In the genomic region with DNA sequence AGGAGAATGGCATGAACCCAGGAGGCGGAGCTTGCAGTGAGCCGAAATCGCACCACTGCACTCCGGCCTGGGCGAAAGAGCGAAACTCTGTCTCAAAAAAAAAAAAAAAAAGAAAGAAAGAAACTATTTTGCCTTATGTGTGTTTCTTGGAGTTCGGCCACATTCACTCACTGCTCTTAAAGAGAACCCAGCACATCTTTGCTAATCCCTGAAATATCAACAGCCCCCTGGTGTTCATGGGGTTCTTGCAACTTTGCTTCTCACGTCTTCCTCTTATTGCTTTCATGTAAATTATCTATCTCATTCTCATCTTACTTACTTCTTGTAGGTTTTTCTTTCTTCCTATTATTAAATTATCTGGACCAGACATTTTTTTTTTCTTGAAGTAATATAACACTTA, we compare ENCODE assay signal across 26 cellular contexts.
"Had no signal": no experiment of that assay in that cellular context is flagged by ENCODE, and none has a peak within 500 bp of the region (broad histone marks: within the 10 kb centered on the region; RNA-seq: fewer than 3 reads in every experiment).

No MANE protein-coding gene starts in this region.

- H3K4me1 ChIP-seq: ascending aorta had no signal

- H3K9me3 Mint-ChIP-seq: activated CD4-positive, alpha-beta memory T cell treated with anti-CD3 and anti-CD28 coated beads for 36 hours; activated CD4-positive, alpha-beta T cell treated with anti-CD3 and anti-CD28 coated beads, Interleukin-2, amount 10 ng/mL, durations not matched to agents 24 days and 14 days; activated naive CD4-positive, alpha-beta T cell treated with anti-CD3 and anti-CD28 coated beads, Interleukin-2, amount 10 ng/mL, durations not matched to agents 7 days and 5 days; activated naive CD4-positive, alpha-beta T cell treated with anti-CD3 and anti-CD28 coated beads, Interleukin-2, amount 50 U/mL, for 72 hours; activated naive CD8-positive, alpha-beta T cell treated with anti-CD3 and anti-CD28 coated beads, Interleukin-2, amount 10 ng/mL, durations not matched to agents 7 days and 5 days; activated T-helper 1 cell treated with anti-CD3 and anti-CD28 coated beads, Interleukin-12 subunit alpha, Interleukin-12 subunit beta, Interleukin-2, Interleukin-4 antibody, amounts not matched to agents 30 ng/mL and 10 ng/mL and 1 ng/mL, durations not matched to agents 14 hours and 24 hours and 36 hours; activated T-helper 2 cell treated with anti-CD3 and anti-CD28 coated beads, Interferon-gamma antibody, Interleukin-2, Interleukin-4, amounts not matched to agents 10 μg/mL and 5 μg/mL and 100 μg/mL, durations not matched to agents 14 hours and 24 hours and 36 hours had no signal

- H3K9me3 ChIP-seq: ascending aorta had no signal

- H3K36me3 ChIP-seq: ascending aorta, brain microvascular endothelial cell had no signal

- ATAC-seq: activated CD4-positive, alpha-beta T cell treated with anti-CD3 and anti-CD28 coated beads for 36 hours; activated CD8-positive, alpha-beta memory T cell treated with anti-CD3 and anti-CD28 coated beads, Interleukin-2, amount 10 ng/mL, durations not matched to agents 7 days and 5 days; activated CD8-positive, alpha-beta T cell treated with anti-CD3 and anti-CD28 coated beads, Interleukin-2, amount 10 ng/mL, durations not matched to agents 7 days and 5 days; activated naive CD4-positive, alpha-beta T cell treated with anti-CD3 and anti-CD28 coated beads, Interleukin-2, amount 50 U/mL, for 72 hours; esophagus mucosa had no signal

- H3K27me3 ChIP-seq: ascending aorta, brain microvascular endothelial cell had no signal

- H3K4me1 Mint-ChIP-seq: activated CD4-positive, alpha-beta T cell treated with anti-CD3 and anti-CD28 coated beads for 36 hours; activated CD4-positive, alpha-beta T cell treated with anti-CD3 and anti-CD28 coated beads, Interleukin-2, amount 10 ng/mL, durations not matched to agents 24 days and 14 days; activated CD8-positive, alpha-beta memory T cell treated with anti-CD3 and anti-CD28 coated beads, Interleukin-2, amount 10 ng/mL, durations not matched to agents 7 days and 5 days; activated naive CD4-positive, alpha-beta T cell treated with anti-CD3 and anti-CD28 coated beads, Interleukin-2, amount 10 ng/mL, durations not matched to agents 7 days and 5 days; activated naive CD8-positive, alpha-beta T cell treated with anti-CD3 and anti-CD28 coated beads, Interleukin-2, amount 10 ng/mL, durations not matched to agents 7 days and 5 days; central memory CD8-positive, alpha-beta T cell had no signal

- DNase-seq: activated CD4-positive, alpha-beta memory T cell treated with anti-CD3 and anti-CD28 coated beads for 36 hours; activated CD4-positive, alpha-beta T cell treated with anti-CD3 and anti-CD28 coated beads for 36 hours; activated CD4-positive, alpha-beta T cell treated with anti-CD3 and anti-CD28 coated beads, Interleukin-2, amount 10 ng/mL, durations not matched to agents 24 days and 14 days; activated CD4-positive, CD25-positive, alpha-beta regulatory T cell; activated CD4-positive, CD25-positive, alpha-beta regulatory T cell treated with anti-CD3 and anti-CD28 coated beads, Interleukin-2, amount 50 U/mL, for 72 hours; activated CD8-positive, alpha-beta memory T cell treated with anti-CD3 and anti-CD28 coated beads, Interleukin-2, amount 10 ng/mL, durations not matched to agents 7 days and 5 days; activated CD8-positive, alpha-beta memory T cell treated with anti-CD3 and anti-CD28 coated beads, Interleukin-2, amount 50 U/mL, for 4 hours; activated CD8-positive, alpha-beta T cell treated with anti-CD3 and anti-CD28 coated beads, Interleukin-2, amount 10 ng/mL, durations not matched to agents 7 days and 5 days; activated effector memory CD4-positive, alpha-beta T cell treated with anti-CD3 and anti-CD28 coated beads, Interleukin-2, amount 50 U/mL, for 16 hours; activated naive CD4-positive, alpha-beta T cell treated with anti-CD3 and anti-CD28 coated beads, Interleukin-2, amount 10 ng/mL, durations not matched to agents 7 days and 5 days; activated naive CD8-positive, alpha-beta T cell treated with anti-CD3 and anti-CD28 coated beads, Interleukin-2, amount 10 ng/mL, durations not matched to agents 7 days and 5 days; activated T-cell treated with anti-CD3 and anti-CD28 coated beads, Interleukin-2, amount 50 U/mL, for 1 hour; activated T-cell treated with anti-CD3 and anti-CD28 coated beads, Interleukin-2, amount 50 U/mL, for 48 hours; brain microvascular endothelial cell; cortex of kidney; dermis blood vessel endothelial cell; effector CD8-positive, alpha-beta T cell; foreskin fibroblast; head of caudate nucleus; T-helper 2 cell had no signal

- H3K27ac ChIP-seq: ascending aorta, brain microvascular endothelial cell had no signal

- H3K27ac Mint-ChIP-seq: activated CD4-positive, alpha-beta memory T cell treated with anti-CD3 and anti-CD28 coated beads for 36 hours; activated CD4-positive, alpha-beta T cell treated with anti-CD3 and anti-CD28 coated beads for 36 hours; activated CD4-positive, alpha-beta T cell treated with anti-CD3 and anti-CD28 coated beads, Interleukin-2, amount 10 ng/mL, durations not matched to agents 24 days and 14 days; activated CD8-positive, alpha-beta memory T cell treated with anti-CD3 and anti-CD28 coated beads, Interleukin-2, amount 10 ng/mL, durations not matched to agents 7 days and 5 days; activated CD8-positive, alpha-beta T cell treated with anti-CD3 and anti-CD28 coated beads, Interleukin-2, amount 10 ng/mL, durations not matched to agents 7 days and 5 days; activated naive CD4-positive, alpha-beta T cell treated with anti-CD3 and anti-CD28 coated beads, Interleukin-2, amount 10 ng/mL, durations not matched to agents 7 days and 5 days; activated naive CD4-positive, alpha-beta T cell treated with anti-CD3 and anti-CD28 coated beads, Interleukin-2, amount 50 U/mL, for 72 hours; activated naive CD8-positive, alpha-beta T cell treated with anti-CD3 and anti-CD28 coated beads, Interleukin-2, amount 10 ng/mL, durations not matched to agents 7 days and 5 days; activated T-helper 1 cell treated with anti-CD3 and anti-CD28 coated beads, Interleukin-12 subunit alpha, Interleukin-12 subunit beta, Interleukin-2, Interleukin-4 antibody, amounts not matched to agents 30 ng/mL and 10 ng/mL and 1 ng/mL, durations not matched to agents 14 hours and 24 hours and 36 hours; activated T-helper 2 cell treated with anti-CD3 and anti-CD28 coated beads, Interferon-gamma antibody, Interleukin-2, Interleukin-4, amounts not matched to agents 10 μg/mL and 5 μg/mL and 100 μg/mL, durations not matched to agents 14 hours and 24 hours and 36 hours had no signal

- H3K4me3 Mint-ChIP-seq: activated CD4-positive, alpha-beta memory T cell treated with anti-CD3 and anti-CD28 coated beads for 36 hours; activated CD4-positive, alpha-beta T cell treated with anti-CD3 and anti-CD28 coated beads for 36 hours; activated CD4-positive, alpha-beta T cell treated with anti-CD3 and anti-CD28 coated beads, Interleukin-2, amount 10 ng/mL, durations not matched to agents 24 days and 14 days; activated CD8-positive, alpha-beta memory T cell treated with anti-CD3 and anti-CD28 coated beads, Interleukin-2, amount 10 ng/mL, durations not matched to agents 7 days and 5 days; activated CD8-positive, alpha-beta T cell treated with anti-CD3 and anti-CD28 coated beads, Interleukin-2, amount 10 ng/mL, durations not matched to agents 7 days and 5 days; activated naive CD4-positive, alpha-beta T cell treated with anti-CD3 and anti-CD28 coated beads, Interleukin-2, amount 10 ng/mL, durations not matched to agents 7 days and 5 days; activated naive CD8-positive, alpha-beta T cell treated with anti-CD3 and anti-CD28 coated beads, Interleukin-2, amount 10 ng/mL, durations not matched to agents 7 days and 5 days; activated T-helper 1 cell treated with anti-CD3 and anti-CD28 coated beads, Interleukin-12 subunit alpha, Interleukin-12 subunit beta, Interleukin-2, Interleukin-4 antibody, amounts not matched to agents 30 ng/mL and 10 ng/mL and 1 ng/mL, durations not matched to agents 14 hours and 24 hours and 36 hours; central memory CD8-positive, alpha-beta T cell had no signal

- H3K36me3 Mint-ChIP-seq: activated CD4-positive, alpha-beta memory T cell treated with anti-CD3 and anti-CD28 coated beads for 36 hours; activated CD8-positive, alpha-beta memory T cell treated with anti-CD3 and anti-CD28 coated beads, Interleukin-2, amount 10 ng/mL, durations not matched to agents 7 days and 5 days; activated naive CD4-positive, alpha-beta T cell treated with anti-CD3 and anti-CD28 coated beads, Interleukin-2, amount 10 ng/mL, durations not matched to agents 7 days and 5 days; activated naive CD4-positive, alpha-beta T cell treated with anti-CD3 and anti-CD28 coated beads, Interleukin-2, amount 50 U/mL, for 72 hours; activated naive CD8-positive, alpha-beta T cell treated with anti-CD3 and anti-CD28 coated beads, Interleukin-2, amount 10 ng/mL, durations not matched to agents 7 days and 5 days had no signal

- H3K4me3 ChIP-seq: ascending aorta had no signal

- H3K27me3 Mint-ChIP-seq: activated CD4-positive, alpha-beta memory T cell treated with anti-CD3 and anti-CD28 coated beads for 36 hours; activated CD4-positive, alpha-beta T cell treated with anti-CD3 and anti-CD28 coated beads, Interleukin-2, amount 10 ng/mL, durations not matched to agents 24 days and 14 days; activated CD8-positive, alpha-beta memory T cell treated with anti-CD3 and anti-CD28 coated beads, Interleukin-2, amount 10 ng/mL, durations not matched to agents 7 days and 5 days; activated naive CD4-positive, alpha-beta T cell treated with anti-CD3 and anti-CD28 coated beads, Interleukin-2, amount 10 ng/mL, durations not matched to agents 7 days and 5 days; activated naive CD8-positive, alpha-beta T cell treated with anti-CD3 and anti-CD28 coated beads, Interleukin-2, amount 10 ng/mL, durations not matched to agents 7 days and 5 days; central memory CD8-positive, alpha-beta T cell had no signal
